ENCODE assay signal across 23 cellular contexts in genomic region chr16:85658504-85659326, GRCh38. TPM values are rescaled to one million over a fixed set of nuclear protein-coding genes. Genes with fewer than 3 reads are reported as not detected.
DNase-seq lines count a peak whose midpoint lies in the region; ATAC-seq and TF ChIP-seq lines count a peak whose summit lies in the region.
"Had no signal": no experiment of that assay in that cellular context is flagged by ENCODE, and none has a peak within 500 bp of the region (broad histone marks: within the 10 kb centered on the region; RNA-seq: fewer than 3 reads in every experiment).

No MANE protein-coding gene starts in this region.

- H3K27me3 ChIP-seq in heart left ventricle (no peaks in the 10 kb centered on the region), esophagus muscularis mucosa (no peaks in the 10 kb centered on the region), osteoblast (ENCODE audit: insufficient read depth, low read length) (no peaks in the 10 kb centered on the region)
- H3K27me3 ChIP-seq: BE2C, dorsolateral prefrontal cortex, MG63, stomach, tibial nerve had no signal

- no peak for TF ChIP-seq EP300 in esophagus muscularis mucosa (IDR thresholded peaks at IDR 0.05)

- peaks cover under 1% of the 10 kb centered on the region for H3K79me2 ChIP-seq in osteoblast (ENCODE audit: insufficient read depth, low read length)

- H3K4me1 ChIP-seq in heart left ventricle, result peaks cover 0 to 22% (median 9%) of the 10 kb centered on the region in 12 donors
- H3K4me1 ChIP-seq in esophagus muscularis mucosa, result peaks cover 14 to 23% (median 18%) of the 10 kb centered on the region in 4 donors
- no peaks in the 10 kb centered on the region for H3K4me1 ChIP-seq in osteoblast (ENCODE audit: insufficient read depth, low read length)

- intact Hi-C loops in heart left ventricle (cut with DNase I), result loop anchor here in 1 of 10 donors (5.0 kb wide), 1 partner anchor 59 kb away; no protein-coding TSS in a partner anchor
- intact Hi-C loops in left ventricle myocardium superior (cut with micrococcal nuclease), result no loop called here
- intact Hi-C loops in esophagus muscularis mucosa (cut with DNase I), result loop anchor here (1.0 kb wide), 1 partner anchor 59 kb away; no protein-coding TSS in a partner anchor

- TF ChIP-seq CTCF in heart left ventricle (IDR thresholded peaks at IDR 0.05) (no peak), esophagus muscularis mucosa (IDR thresholded peaks at IDR 0.05) (no peak), osteoblast (IDR thresholded peaks at IDR 0.05; ENCODE audit: extremely low read depth, low read depth, low read length) (no peak)

- ATAC-seq in heart left ventricle, result no peak
- no peak for ATAC-seq in left ventricle myocardium superior
- no peak for ATAC-seq in GM18858 (IDR thresholded peaks at IDR 0.05; ENCODE audit: unreplicated experiment)
- no peak for ATAC-seq in HG03469 (IDR thresholded peaks at IDR 0.05; ENCODE audit: unreplicated experiment)
- ATAC-seq in SK-N-SH treated with all-trans-retinoic acid at 6 μM for 48 hours, result no peak

- peak overlapping the region in 4 of 12 donors; percentile 36 to 67 (median 42) for H3K27ac ChIP-seq in heart left ventricle
- peak overlapping the region in 3 of 4 donors; percentile 15 to 37 (median 28) for H3K27ac ChIP-seq in esophagus muscularis mucosa (replicated peaks in 1 of 4)
- H3K27ac ChIP-seq in osteoblast (ENCODE audit: low read depth, low read length), result no peak overlapping the region
- H3K27ac ChIP-seq: SK-N-MC, tibial nerve had no signal

- H3K9me3 ChIP-seq in heart left ventricle (no peaks in the 10 kb centered on the region), esophagus muscularis mucosa (no peaks in the 10 kb centered on the region), osteoblast (ENCODE audit: low read depth, low read length) (no peaks in the 10 kb centered on the region)
- H3K9me3 ChIP-seq: BE2C, MG63, stomach, tibial nerve had no signal

- H3K4me3 ChIP-seq in heart left ventricle (no peak overlapping the region), esophagus muscularis mucosa (no peak overlapping the region), osteoblast (ENCODE audit: insufficient read depth, low read length) (no peak overlapping the region)
- H3K4me3 ChIP-seq: dorsolateral prefrontal cortex, lung, MG63, SK-N-MC, stomach, tibial nerve had no signal

- H3K36me3 ChIP-seq in heart left ventricle (peaks cover 0 to 94% (median 73%) of the 10 kb centered on the region in 9 donors), esophagus muscularis mucosa (peaks cover 49 to 92% (median 85%) of the 10 kb centered on the region in 4 donors), osteoblast (ENCODE audit: insufficient read depth, low read length) (peaks cover 77% of the 10 kb centered on the region)

- DNase-seq in heart left ventricle (peak in 3 of 5 donors; percentile 16 to 51 (median 17)), left ventricle myocardium superior (no peak), esophagus muscularis mucosa (ENCODE audit: extremely low spot score) (no peak), osteoblast (ENCODE audit: insufficient read length, low spot score, missing footprints) (peak; percentile 82)
- DNase-seq: activated CD4-positive, alpha-beta memory T cell treated with anti-CD3 and anti-CD28 coated beads, Interleukin-2, amount 10 ng/mL, durations not matched to agents 7 days and 5 days; activated CD4-positive, alpha-beta T cell treated with anti-CD3 and anti-CD28 coated beads for 1 hour; activated CD8-positive, alpha-beta memory T cell treated with anti-CD3 and anti-CD28 coated beads, Interleukin-2, amount 50 U/mL, for 48 hours; BE2C; DMS79; GDM1; HCEC 1CT; MG63; NCI-H748 treated with DMSO at 0.1 percent for 48 hours; nephron progenitor cell; stomach; T-helper 17 cell had no signal

- no peak for TF ChIP-seq POLR2A in heart left ventricle (IDR thresholded peaks at IDR 0.05)
- no peak for TF ChIP-seq POLR2A in esophagus muscularis mucosa (IDR thresholded peaks at IDR 0.05; ENCODE audit: low read depth)

- WGBS in heart left ventricle, 4 donors, result 78 to 86% (median 85%) methylated on average over 15 to 18 of the region's 18 CpGs
- 91% methylated on average over 18 of the region's 18 CpGs for WGBS in esophagus muscularis mucosa

- H4K20me1 ChIP-seq in osteoblast (ENCODE audit: insufficient read depth, low read length), result peaks cover 65% of the 10 kb centered on the region

- no peak overlapping the region for H2AFZ ChIP-seq in osteoblast (ENCODE audit: low read length)

- no peak overlapping the region for H3K4me2 ChIP-seq in osteoblast (ENCODE audit: insufficient read depth, low read length)

TF ChIP-seq in SK-N-SH treated with all-trans-retinoic acid at 6 μM for 48 hours, 23 proteins besides CTCF, POLR2A, EP300 and RAD21:
- TF ChIP-seq ARNTL (CRISPR knock-in tag; IDR thresholded peaks at IDR 0.05; ENCODE audit: borderline replicate concordance, low read depth) (no peak), GLIS3 (CRISPR knock-in tag; IDR thresholded peaks at IDR 0.05) (no peak), TSHZ2 (CRISPR knock-in tag; IDR thresholded peaks at IDR 0.05) (no peak), ZFP3 (CRISPR knock-in tag; IDR thresholded peaks at IDR 0.05) (no peak), ZNF565 (CRISPR knock-in tag; conservative IDR thresholded peaks at IDR 0.05; ENCODE audit: low read depth) (no peak), BACH2 (CRISPR knock-in tag; IDR thresholded peaks at IDR 0.05; ENCODE audit: borderline replicate concordance) (no peak), ISL1 (CRISPR knock-in tag; IDR thresholded peaks at IDR 0.05) (no peak)

RNA-seq across cellular contexts. Expression of gene GINS2, which starts 30.0 kb away (rescaled TPM):
- 1 to 10 TPM in 1 of 9 donors, under 1 TPM in 7, not detected in 1; 0.19 to 4.2 (median 0.56) TPM for total RNA-seq in heart left ventricle
- polyA plus RNA-seq in heart left ventricle, result under 1 TPM; 0.15 to 0.36 TPM
- total RNA-seq in left ventricle myocardium superior, result 0.42 TPM
- under 1 TPM in 2 of 4 donors, not detected in 2; 0.17 to 0.84 TPM for total RNA-seq in esophagus muscularis mucosa
- 1.2 and 1.8 TPM in 2 replicates for total RNA-seq in osteoblast

RNA-seq across cellular contexts. Expression of gene GSE1, which starts 45.6 kb away (rescaled TPM):
- total RNA-seq in heart left ventricle (10 to 100 TPM; 23.4 to 48.4 (median 38.5) TPM), left ventricle myocardium superior (40.4 TPM), esophagus muscularis mucosa (10 to 100 TPM; 45.4 to 79.4 (median 49.5) TPM), osteoblast (49.6 and 55.7 TPM in 2 replicates)
- polyA plus RNA-seq in heart left ventricle, result 10 to 100 TPM; 18.1 to 35.3 TPM

Comparison
In these comparisons a context has a peak if more than half of its experiments do, and no peak if none do; other contexts are left out.
1. DNase-seq: peak in heart left ventricle (3 of 5) and osteoblast (single experiment); none in left ventricle myocardium superior (single experiment) and esophagus muscularis mucosa (single experiment).